Comparison of ENCODE assay signal across 1 cellular context in genomic region chr14:24430682-24431568, GRCh38.
TF ChIP-seq lines count a peak whose summit lies in the region.

No MANE protein-coding gene starts in this region.

TF ChIP-seq in HepG2, 621 proteins besides CTCF, POLR2A, EP300 and RAD21 (continued from another document):
- TF ChIP-seq, protein P1, sequence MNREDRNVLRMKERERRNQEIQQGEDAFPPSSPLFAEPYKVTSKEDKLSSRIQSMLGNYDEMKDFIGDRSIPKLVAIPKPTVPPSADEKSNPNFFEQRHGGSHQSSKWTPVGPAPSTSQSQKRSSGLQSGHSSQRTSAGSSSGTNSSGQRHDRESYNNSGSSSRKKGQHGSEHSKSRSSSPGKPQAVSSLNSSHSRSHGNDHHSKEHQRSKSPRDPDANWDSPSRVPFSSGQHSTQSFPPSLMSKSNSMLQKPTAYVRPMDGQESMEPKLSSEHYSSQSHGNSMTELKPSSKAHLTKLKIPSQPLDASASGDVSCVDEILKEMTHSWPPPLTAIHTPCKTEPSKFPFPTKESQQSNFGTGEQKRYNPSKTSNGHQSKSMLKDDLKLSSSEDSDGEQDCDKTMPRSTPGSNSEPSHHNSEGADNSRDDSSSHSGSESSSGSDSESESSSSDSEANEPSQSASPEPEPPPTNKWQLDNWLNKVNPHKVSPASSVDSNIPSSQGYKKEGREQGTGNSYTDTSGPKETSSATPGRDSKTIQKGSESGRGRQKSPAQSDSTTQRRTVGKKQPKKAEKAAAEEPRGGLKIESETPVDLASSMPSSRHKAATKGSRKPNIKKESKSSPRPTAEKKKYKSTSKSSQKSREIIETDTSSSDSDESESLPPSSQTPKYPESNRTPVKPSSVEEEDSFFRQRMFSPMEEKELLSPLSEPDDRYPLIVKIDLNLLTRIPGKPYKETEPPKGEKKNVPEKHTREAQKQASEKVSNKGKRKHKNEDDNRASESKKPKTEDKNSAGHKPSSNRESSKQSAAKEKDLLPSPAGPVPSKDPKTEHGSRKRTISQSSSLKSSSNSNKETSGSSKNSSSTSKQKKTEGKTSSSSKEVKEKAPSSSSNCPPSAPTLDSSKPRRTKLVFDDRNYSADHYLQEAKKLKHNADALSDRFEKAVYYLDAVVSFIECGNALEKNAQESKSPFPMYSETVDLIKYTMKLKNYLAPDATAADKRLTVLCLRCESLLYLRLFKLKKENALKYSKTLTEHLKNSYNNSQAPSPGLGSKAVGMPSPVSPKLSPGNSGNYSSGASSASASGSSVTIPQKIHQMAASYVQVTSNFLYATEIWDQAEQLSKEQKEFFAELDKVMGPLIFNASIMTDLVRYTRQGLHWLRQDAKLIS (CRISPR knock-in tag; IDR thresholded peaks at IDR 0.05), result no peak
- TF ChIP-seq RFXANK (CRISPR knock-in tag; IDR thresholded peaks at IDR 0.05) (no peak), ZNF788 (CRISPR knock-in tag; IDR thresholded peaks at IDR 0.05; ENCODE audit: borderline replicate concordance) (peak; percentile 83; the same call in 1 of the 2 replicates), BHLHE40 (IDR thresholded peaks at IDR 0.05; ENCODE audit: low read length) (no peak), HNF1A (IDR thresholded peaks at IDR 0.05; ENCODE audit: low read depth) (no peak), HNF1A (CRISPR knock-in tag; IDR thresholded peaks at IDR 0.05; ENCODE audit: borderline replicate concordance) (0 out of 2 replicates have a peak, but pooled peaks have one; percentile 49), ZBTB4 (CRISPR knock-in tag; IDR thresholded peaks at IDR 0.05; ENCODE audit: borderline replicate concordance) (peak; percentile 42; the same call in 1 of the 2 replicates), MAZ (IDR thresholded peaks at IDR 0.05; ENCODE audit: borderline replicate concordance, low read depth, low read length) (0 out of 2 replicates have a peak, but pooled peaks have one; percentile 13), MAZ (CRISPR knock-in tag; IDR thresholded peaks at IDR 0.05; ENCODE audit: low read depth) (no peak; the same call in 1 of the 2 replicates), ZNF597 (CRISPR knock-in tag; IDR thresholded peaks at IDR 0.05) (no peak), BATF2 (CRISPR knock-in tag; IDR thresholded peaks at IDR 0.05) (0 out of 2 replicates have a peak, but pooled peaks have one; percentile 25), ZNF704 (CRISPR knock-in tag; IDR thresholded peaks at IDR 0.05; ENCODE audit: borderline replicate concordance) (peak; percentile 76; the same call in 1 of the 2 replicates), ZBTB42 (CRISPR knock-in tag; IDR thresholded peaks at IDR 0.05) (peak; percentile 45; the same call in 1 of the 2 replicates), ZNF550 (CRISPR knock-in tag; IDR thresholded peaks at IDR 0.05; ENCODE audit: borderline replicate concordance) (0 out of 2 replicates have a peak, but pooled peaks have one; percentile 14), HNF4G (IDR thresholded peaks at IDR 0.05; ENCODE audit: borderline replicate concordance, low read depth, low read length) (no peak), HNF4G (CRISPR knock-in tag; IDR thresholded peaks at IDR 0.05; ENCODE audit: borderline replicate concordance, low read depth) (peak; percentile 2; the same call in 1 of the 2 replicates), HNRNPLL (IDR thresholded peaks at IDR 0.05; ENCODE audit: low read depth, low read length, poor library complexity, severe bottlenecking) (peak; percentile 35), TBP (CRISPR knock-in tag; IDR thresholded peaks at IDR 0.05) (0 out of 2 replicates have a peak, but pooled peaks have one; percentile 74), RERE (CRISPR knock-in tag; IDR thresholded peaks at IDR 0.05; ENCODE audit: low read depth) (no peak), RBM39 (IDR thresholded peaks at IDR 0.05; ENCODE audit: low read depth, low read length, poor library complexity, severe bottlenecking) (peak; percentile 71)
TF ChIP-seq in HepG2: peak in this region for 108.
